In genomic region chr6:75126518-75126917, GRCh38 we compare ENCODE assay signal across 24 cellular contexts.
"Had no signal": no experiment of that assay in that cellular context is flagged by ENCODE, and none has a peak within 500 bp of the region (broad histone marks: within the 10 kb centered on the region; RNA-seq: fewer than 3 reads in every experiment).

No MANE protein-coding gene starts in this region.

- H2AFZ ChIP-seq: parathyroid adenoma had no signal

- H3K4me3 ChIP-seq: left ventricle myocardium inferior, lower lobe of right lung, prostate gland, spleen, tibial artery, upper lobe of left lung, uterus had no signal

- H3K27ac ChIP-seq: foreskin keratinocyte, left ventricle myocardium inferior, lower lobe of right lung, parathyroid adenoma, prostate gland, spleen, tibial artery, upper lobe of left lung, uterus had no signal

- H3K27ac Mint-ChIP-seq: dendritic cell treated with granulocyte-macrophage colony-stimulating factor and Interleukin-4, amounts not matched to agents 40 ng/mL and 50 ng/mL, for 4 days; immature natural killer cell; naive B cell; nephron; stimulated activated memory B cell treated with anti-CD40 and anti-IgM and Interleukin-4, amounts not matched to agents 10 μg/mL and 1 μg/mL and 100 μg/mL, for 72 hours; stimulated activated naive CD8-positive, alpha-beta T cell treated with anti-CD3 and anti-CD28 coated beads, Interleukin-15, Interleukin-2, amounts not matched to agents 100 ng/mL and 50 ng/mL, for 24 hours had no signal

- H3K9me3 Mint-ChIP-seq: dendritic cell treated with granulocyte-macrophage colony-stimulating factor and Interleukin-4, amounts not matched to agents 40 ng/mL and 50 ng/mL, for 4 days; nephron; stimulated activated memory B cell treated with anti-CD40 and anti-IgM and Interleukin-4, amounts not matched to agents 10 μg/mL and 1 μg/mL and 100 μg/mL, for 72 hours had no signal

- H3K27me3 ChIP-seq: foreskin keratinocyte, spleen, tibial artery, upper lobe of left lung, uterus had no signal

- H3K36me3 ChIP-seq: left ventricle myocardium inferior, prostate gland, spleen, upper lobe of left lung, uterus had no signal

- H3K36me3 Mint-ChIP-seq: immature natural killer cell; naive B cell; stimulated activated memory B cell treated with anti-CD40 and anti-IgM and Interleukin-4, amounts not matched to agents 10 μg/mL and 1 μg/mL and 100 μg/mL, for 72 hours had no signal

- DNase-seq: erythroblast; foreskin keratinocyte; immature natural killer cell; kidney; left cardiac atrium; left ventricle myocardium inferior; lower lobe of right lung; mesendoderm; naive B cell; occipital lobe; retina; spleen; stimulated activated CD4-positive, alpha-beta T cell treated with anti-CD3 and anti-CD28 coated beads, Interleukin-15, amount 100 ng/mL, for 24 hours; stimulated activated CD4-positive, alpha-beta T cell treated with anti-CD3 and anti-CD28 coated beads, Interleukin-1b, Interleukin-23, amount 100 ng/mL, for 48 hours; stimulated activated CD4-positive, alpha-beta T cell treated with anti-CD3 and anti-CD28 coated beads, Interleukin-4, amount 100 ng/mL, for 24 hours; tibial artery; upper lobe of left lung; uterus had no signal

- H3K27me3 Mint-ChIP-seq: dendritic cell treated with granulocyte-macrophage colony-stimulating factor and Interleukin-4, amounts not matched to agents 40 ng/mL and 50 ng/mL, for 4 days; stimulated activated memory B cell treated with anti-CD40 and anti-IgM and Interleukin-4, amounts not matched to agents 10 μg/mL and 1 μg/mL and 100 μg/mL, for 72 hours; stimulated activated naive CD8-positive, alpha-beta T cell treated with anti-CD3 and anti-CD28 coated beads, Interleukin-15, Interleukin-2, amounts not matched to agents 100 ng/mL and 50 ng/mL, for 24 hours had no signal

- H3K4me1 Mint-ChIP-seq: immature natural killer cell; naive B cell; stimulated activated memory B cell treated with anti-CD40 and anti-IgM and Interleukin-4, amounts not matched to agents 10 μg/mL and 1 μg/mL and 100 μg/mL, for 72 hours had no signal

- H3K9me3 ChIP-seq: left ventricle myocardium inferior, lower lobe of right lung, prostate gland, spleen, tibial artery, upper lobe of left lung, uterus had no signal

- H3K4me3 Mint-ChIP-seq: dendritic cell treated with granulocyte-macrophage colony-stimulating factor and Interleukin-4, amounts not matched to agents 40 ng/mL and 50 ng/mL, for 4 days; immature natural killer cell; naive B cell; nephron; stimulated activated memory B cell treated with anti-CD40 and anti-IgM and Interleukin-4, amounts not matched to agents 10 μg/mL and 1 μg/mL and 100 μg/mL, for 72 hours; stimulated activated naive CD8-positive, alpha-beta T cell treated with anti-CD3 and anti-CD28 coated beads, Interleukin-15, Interleukin-2, amounts not matched to agents 100 ng/mL and 50 ng/mL, for 24 hours had no signal

- H3K9ac ChIP-seq: parathyroid adenoma had no signal

- H3K79me2 ChIP-seq: parathyroid adenoma had no signal

- H3K4me1 ChIP-seq: foreskin keratinocyte, left ventricle myocardium inferior, lower lobe of right lung, parathyroid adenoma, prostate gland, spleen, tibial artery, upper lobe of left lung, uterus had no signal
